10 cellular contexts compared by ENCODE assay signal in the genomic region with DNA sequence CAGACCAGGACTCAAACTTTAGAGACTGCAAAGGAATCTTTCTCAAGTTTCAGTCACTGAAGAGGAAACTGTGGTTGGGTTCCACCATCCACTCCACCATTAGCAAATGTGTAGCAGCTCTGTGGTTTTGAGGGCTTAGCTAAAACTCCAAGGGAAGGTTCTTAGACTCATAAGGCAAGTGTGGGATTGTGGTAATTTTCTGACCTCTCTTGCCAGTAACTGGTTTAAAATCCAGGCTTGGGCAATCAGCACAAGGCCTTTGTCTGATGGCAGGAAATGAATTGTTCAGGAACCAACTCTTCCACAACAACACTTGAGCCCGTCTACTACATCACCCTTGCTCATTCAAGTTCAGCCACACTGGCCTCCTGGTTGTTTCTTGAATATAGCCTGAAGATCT.
DNase-seq lines count a peak whose midpoint lies in the region; ATAC-seq lines count a peak whose summit lies in the region.
"Had no signal": no experiment of that assay in that cellular context is flagged by ENCODE, and none has a peak within 500 bp of the region (broad histone marks: within the 10 kb centered on the region; RNA-seq: fewer than 3 reads in every experiment).

No MANE protein-coding gene starts in this region.

- H3K27me3 ChIP-seq in SJCRH30 (no peaks in the 10 kb centered on the region), mesenchymal stem cell (ENCODE audit: control insufficient read depth in 1 of 2, insufficient read depth in 1 of 2, low read length in 2 of 2) (no peaks in the 10 kb centered on the region)

- no peak overlapping the region for H3K27ac Mint-ChIP-seq in activated T-helper 1 cell treated with anti-CD3 and anti-CD28 coated beads, Interleukin-12 subunit alpha, Interleukin-12 subunit beta, Interleukin-2, Interleukin-4 antibody, amounts not matched to agents 30 ng/mL and 10 ng/mL and 1 ng/mL, durations not matched to agents 14 hours and 24 hours and 36 hours
- H3K27ac Mint-ChIP-seq: activated naive CD4-positive, alpha-beta T cell treated with anti-CD3 and anti-CD28 coated beads, Interleukin-2, amount 10 ng/mL, durations not matched to agents 7 days and 5 days had no signal

- H2BK120ac ChIP-seq in mesenchymal stem cell (ENCODE audit: low read depth, low read length), result no peak overlapping the region

- no peak overlapping the region for H3K4me2 ChIP-seq in mesenchymal stem cell (ENCODE audit: low read length, poor library complexity, severe bottlenecking)

- peaks cover 18% of the 10 kb centered on the region for H3K4me1 Mint-ChIP-seq in activated T-helper 1 cell treated with anti-CD3 and anti-CD28 coated beads, Interleukin-12 subunit alpha, Interleukin-12 subunit beta, Interleukin-2, Interleukin-4 antibody, amounts not matched to agents 30 ng/mL and 10 ng/mL and 1 ng/mL, durations not matched to agents 14 hours and 24 hours and 36 hours (ENCODE audit: low read depth)
- H3K4me1 Mint-ChIP-seq: activated naive CD4-positive, alpha-beta T cell treated with anti-CD3 and anti-CD28 coated beads, Interleukin-2, amount 10 ng/mL, durations not matched to agents 7 days and 5 days had no signal

- no peak overlapping the region for H3K18ac ChIP-seq in mesenchymal stem cell (ENCODE audit: low read depth in 1 of 2, low read length in 2 of 2)

- peaks cover 12% of the 10 kb centered on the region for H3K4me1 ChIP-seq in SJCRH30
- peaks cover 8% of the 10 kb centered on the region for H3K4me1 ChIP-seq in mesenchymal stem cell (ENCODE audit: control insufficient read depth, insufficient read depth, low read depth, low read length)

- H2BK5ac ChIP-seq in mesenchymal stem cell (ENCODE audit: low read depth, low read length, poor library complexity, severe bottlenecking), result no peak overlapping the region

- no peak overlapping the region for H3K4me3 Mint-ChIP-seq in activated T-helper 1 cell treated with anti-CD3 and anti-CD28 coated beads, Interleukin-12 subunit alpha, Interleukin-12 subunit beta, Interleukin-2, Interleukin-4 antibody, amounts not matched to agents 30 ng/mL and 10 ng/mL and 1 ng/mL, durations not matched to agents 14 hours and 24 hours and 36 hours
- H3K4me3 Mint-ChIP-seq: activated naive CD4-positive, alpha-beta T cell treated with anti-CD3 and anti-CD28 coated beads, Interleukin-2, amount 10 ng/mL, durations not matched to agents 7 days and 5 days had no signal

- DNase-seq in SJCRH30 (peak; percentile 16 to 50), mesenchymal stem cell (peak; percentile 66), LoVo (ENCODE audit: low spot score) (no peak), left lobe of liver (ENCODE audit: low spot score) (no peak), GOT3 (lab: John Stamatoyannopoulos, UW) (no peak)
- no peak for DNase-seq in activated T-helper 1 cell treated with anti-CD3 and anti-CD28 coated beads, Interleukin-12 subunit alpha, Interleukin-12 subunit beta, Interleukin-2, Interleukin-4 antibody, amounts not matched to agents 30 ng/mL and 10 ng/mL and 1 ng/mL, durations not matched to agents 14 hours and 24 hours and 36 hours (ENCODE audit: low spot score)
- DNase-seq: activated naive CD4-positive, alpha-beta T cell treated with anti-CD3 and anti-CD28 coated beads, Interleukin-2, amount 10 ng/mL, durations not matched to agents 7 days and 5 days; right cardiac atrium had no signal

- no peak overlapping the region for H3K4ac ChIP-seq in mesenchymal stem cell (ENCODE audit: low read depth in 1 of 2, low read length in 2 of 2)

- no peak overlapping the region for H2BK15ac ChIP-seq in mesenchymal stem cell (ENCODE audit: low read depth, poor library complexity, severe bottlenecking)

- no peaks in the 10 kb centered on the region for H3K9me3 ChIP-seq in SJCRH30 (replicated peaks)
- no peaks in the 10 kb centered on the region for H3K9me3 ChIP-seq in mesenchymal stem cell (ENCODE audit: control insufficient read depth, low read length)

- WGBS in mesenchymal stem cell, result 72% methylated on average over 1 of the region's 1 CpG

- no peak overlapping the region for H4K91ac ChIP-seq in mesenchymal stem cell (ENCODE audit: low read length)

- no peaks in the 10 kb centered on the region for H3K79me1 ChIP-seq in mesenchymal stem cell (replicated peaks; ENCODE audit: low read length, poor library complexity, severe bottlenecking)

- ATAC-seq in GM18870 (IDR thresholded peaks at IDR 0.05; ENCODE audit: unreplicated experiment) (peak; percentile 80), HG02973 (IDR thresholded peaks at IDR 0.05; ENCODE audit: unreplicated experiment) (peak; percentile 63), left lobe of liver (no peak)
- ATAC-seq: right cardiac atrium had no signal

- no peak overlapping the region for H3K14ac ChIP-seq in mesenchymal stem cell (ENCODE audit: low read length in 2 of 2)

- H3K36me3 Mint-ChIP-seq in activated T-helper 1 cell treated with anti-CD3 and anti-CD28 coated beads, Interleukin-12 subunit alpha, Interleukin-12 subunit beta, Interleukin-2, Interleukin-4 antibody, amounts not matched to agents 30 ng/mL and 10 ng/mL and 1 ng/mL, durations not matched to agents 14 hours and 24 hours and 36 hours (ENCODE audit: low read depth), result no peaks in the 10 kb centered on the region
- H3K36me3 Mint-ChIP-seq: activated naive CD4-positive, alpha-beta T cell treated with anti-CD3 and anti-CD28 coated beads, Interleukin-2, amount 10 ng/mL, durations not matched to agents 7 days and 5 days had no signal

- H3K4me3 ChIP-seq in SJCRH30, result no peak overlapping the region
- no peak overlapping the region for H3K4me3 ChIP-seq in mesenchymal stem cell (ENCODE audit: insufficient read depth in 1 of 2, low read depth in 1 of 2, low read length in 2 of 2)

- peaks cover 2% of the 10 kb centered on the region for H3K27me3 Mint-ChIP-seq in activated T-helper 1 cell treated with anti-CD3 and anti-CD28 coated beads, Interleukin-12 subunit alpha, Interleukin-12 subunit beta, Interleukin-2, Interleukin-4 antibody, amounts not matched to agents 30 ng/mL and 10 ng/mL and 1 ng/mL, durations not matched to agents 14 hours and 24 hours and 36 hours (ENCODE audit: insufficient read depth)

- H4K8ac ChIP-seq in mesenchymal stem cell (ENCODE audit: low read length), result no peak overlapping the region

- no peaks in the 10 kb centered on the region for H3K9me3 Mint-ChIP-seq in activated T-helper 1 cell treated with anti-CD3 and anti-CD28 coated beads, Interleukin-12 subunit alpha, Interleukin-12 subunit beta, Interleukin-2, Interleukin-4 antibody, amounts not matched to agents 30 ng/mL and 10 ng/mL and 1 ng/mL, durations not matched to agents 14 hours and 24 hours and 36 hours
- H3K9me3 Mint-ChIP-seq: activated naive CD4-positive, alpha-beta T cell treated with anti-CD3 and anti-CD28 coated beads, Interleukin-2, amount 10 ng/mL, durations not matched to agents 7 days and 5 days had no signal

- no peak overlapping the region for H2AK5ac ChIP-seq in mesenchymal stem cell (ENCODE audit: low read length, severe bottlenecking)

- no peak overlapping the region for H2AFZ ChIP-seq in mesenchymal stem cell (ENCODE audit: low read depth, low read length)

- no peak overlapping the region for H2BK12ac ChIP-seq in mesenchymal stem cell (ENCODE audit: low read length in 2 of 2)

- no peak overlapping the region for H3K23ac ChIP-seq in mesenchymal stem cell (ENCODE audit: low read length in 2 of 2)

- intact Hi-C loops in activated T-helper 1 cell treated with anti-CD3 and anti-CD28 coated beads, Interleukin-12 subunit alpha, Interleukin-12 subunit beta, Interleukin-2, Interleukin-4 antibody, amounts not matched to agents 30 ng/mL and 10 ng/mL and 1 ng/mL, durations not matched to agents 14 hours and 24 hours and 36 hours (cut with micrococcal nuclease), result no loop called here

- H3K9ac ChIP-seq in mesenchymal stem cell (ENCODE audit: low read length), result no peak overlapping the region

- no peak overlapping the region for H3K27ac ChIP-seq in SJCRH30
- no peak overlapping the region for H3K27ac ChIP-seq in mesenchymal stem cell (ENCODE audit: low read length, poor library complexity, severe bottlenecking)

- H3K36me3 ChIP-seq in SJCRH30 (no peaks in the 10 kb centered on the region), mesenchymal stem cell (ENCODE audit: control insufficient read depth in 1 of 2, insufficient read depth in 2 of 2, low read depth in 1 of 2, low read length in 2 of 2) (no peaks in the 10 kb centered on the region)

Comparison
In these comparisons a context has a peak if more than half of its experiments do, and no peak if none do; other contexts are left out.
1. DNase-seq: peak in SJCRH30 (2 of 2) and mesenchymal stem cell (single experiment); none in activated T-helper 1 cell treated with anti-CD3 and anti-CD28 coated beads, Interleukin-12 subunit alpha, Interleukin-12 subunit beta, Interleukin-2, Interleukin-4 antibody, amounts not matched to agents 30 ng/mL and 10 ng/mL and 1 ng/mL, durations not matched to agents 14 hours and 24 hours and 36 hours (single experiment), LoVo (single experiment), left lobe of liver (single experiment) and GOT3 (single experiment).